9 cellular contexts compared by ENCODE assay signal in genomic region chr14:63725786-63726185, GRCh38. TPM values are rescaled to one million over a fixed set of nuclear protein-coding genes. Genes with fewer than 3 reads are reported as not detected.
DNase-seq lines count a peak whose midpoint lies in the region; ATAC-seq and TF ChIP-seq lines count a peak whose summit lies in the region.
"Had no signal": no experiment of that assay in that cellular context is flagged by ENCODE, and none has a peak within 500 bp of the region (broad histone marks: within the 10 kb centered on the region; RNA-seq: fewer than 3 reads in every experiment).

No MANE protein-coding gene starts in this region.

- no peak overlapping the region for H3K27ac ChIP-seq in MM.1S (ENCODE audit: low read length)

- H3K4me3 Mint-ChIP-seq in stimulated activated naive CD8-positive, alpha-beta T cell treated with anti-CD3 and anti-CD28 coated beads, Interleukin-15, Interleukin-2, amounts not matched to agents 100 ng/mL and 50 ng/mL, for 24 hours, result peak overlapping the region; percentile 99
- peak overlapping the region; percentile 99 for H3K4me3 Mint-ChIP-seq in activated naive CD8-positive, alpha-beta T cell treated with anti-CD3 and anti-CD28 coated beads, Interleukin-2, amount 10 ng/mL, durations not matched to agents 7 days and 5 days

- no peaks in the 10 kb centered on the region for H3K27me3 ChIP-seq in MM.1S (replicated peaks; ENCODE audit: insufficient read depth, low read length)

- H3K4me2 ChIP-seq in MM.1S (ENCODE audit: low read depth, low read length), result no peak overlapping the region

- POLR2A ChIA-PET in activated naive CD8-positive, alpha-beta T cell treated with anti-CD3 and anti-CD28 coated beads, Interleukin-2, amount 10 ng/mL, durations not matched to agents 7 days and 5 days (lab: Charles Lee), result interaction anchor here (1.0 to 1.5 kb wide), 3 partner anchors 12 to 84 kb away, joined by 4 to 6 read pairs (median 4); partner anchors contain the start of gene WDR89

- H3K79me2 ChIP-seq in MM.1S (ENCODE audit: low read length), result no peaks in the 10 kb centered on the region

- H3K27me3 Mint-ChIP-seq in stimulated activated naive CD8-positive, alpha-beta T cell treated with anti-CD3 and anti-CD28 coated beads, Interleukin-15, Interleukin-2, amounts not matched to agents 100 ng/mL and 50 ng/mL, for 24 hours, result no peaks in the 10 kb centered on the region
- peaks cover under 1% of the 10 kb centered on the region for H3K27me3 Mint-ChIP-seq in activated naive CD8-positive, alpha-beta T cell treated with anti-CD3 and anti-CD28 coated beads, Interleukin-2, amount 10 ng/mL, durations not matched to agents 7 days and 5 days

- no peak for DNase-seq in stimulated activated naive CD8-positive, alpha-beta T cell treated with anti-CD3 and anti-CD28 coated beads, Interleukin-15, Interleukin-2, amounts not matched to agents 100 U/mL and 50 U/mL, for 24 hours
- DNase-seq in activated naive CD8-positive, alpha-beta T cell treated with anti-CD3 and anti-CD28 coated beads, Interleukin-2, amount 10 ng/mL, durations not matched to agents 7 days and 5 days, result no peak
- peak; percentile 34 for DNase-seq in medulla oblongata (ENCODE audit: extremely low spot score)
- no peak for DNase-seq in NCI-H2107 treated with DMSO at 0.1 percent for 48 hours (lab: John Stamatoyannopoulos, UW; ENCODE audit: unreplicated experiment)
- DNase-seq in AG08395 (ENCODE audit: low spot score), result no peak
- no peak for DNase-seq in dedifferentiated amniotic fluid mesenchymal stem cell (ENCODE audit: extremely low spot score)
- no peak for DNase-seq in MM.1S
- DNase-seq: mucosa of descending colon had no signal

- no peaks in the 10 kb centered on the region for H3K9me3 Mint-ChIP-seq in stimulated activated naive CD8-positive, alpha-beta T cell treated with anti-CD3 and anti-CD28 coated beads, Interleukin-15, Interleukin-2, amounts not matched to agents 100 ng/mL and 50 ng/mL, for 24 hours
- H3K9me3 Mint-ChIP-seq in activated naive CD8-positive, alpha-beta T cell treated with anti-CD3 and anti-CD28 coated beads, Interleukin-2, amount 10 ng/mL, durations not matched to agents 7 days and 5 days, result no peaks in the 10 kb centered on the region

- H3K36me3 Mint-ChIP-seq in stimulated activated naive CD8-positive, alpha-beta T cell treated with anti-CD3 and anti-CD28 coated beads, Interleukin-15, Interleukin-2, amounts not matched to agents 100 ng/mL and 50 ng/mL, for 24 hours (ENCODE audit: low read depth), result peaks cover 13% of the 10 kb centered on the region
- peaks cover 11% of the 10 kb centered on the region for H3K36me3 Mint-ChIP-seq in activated naive CD8-positive, alpha-beta T cell treated with anti-CD3 and anti-CD28 coated beads, Interleukin-2, amount 10 ng/mL, durations not matched to agents 7 days and 5 days

- H3K9ac ChIP-seq in MM.1S (ENCODE audit: low read length), result no peak overlapping the region

- H4K20me1 ChIP-seq in MM.1S (ENCODE audit: insufficient read depth, low read length), result no peaks in the 10 kb centered on the region

- no peaks in the 10 kb centered on the region for H3K36me3 ChIP-seq in MM.1S (replicated peaks; ENCODE audit: insufficient read depth, low read length)

- no peak overlapping the region for H2AFZ ChIP-seq in MM.1S (ENCODE audit: low read length)

- peak overlapping the region; percentile 60 for H3K27ac Mint-ChIP-seq in stimulated activated naive CD8-positive, alpha-beta T cell treated with anti-CD3 and anti-CD28 coated beads, Interleukin-15, Interleukin-2, amounts not matched to agents 100 ng/mL and 50 ng/mL, for 24 hours
- H3K27ac Mint-ChIP-seq in activated naive CD8-positive, alpha-beta T cell treated with anti-CD3 and anti-CD28 coated beads, Interleukin-2, amount 10 ng/mL, durations not matched to agents 7 days and 5 days, result peak overlapping the region; percentile 45

- TF ChIP-seq CTCF in MM.1S (IDR thresholded peaks at IDR 0.05; ENCODE audit: low read length), result no peak

- H3K4me1 ChIP-seq in MM.1S (ENCODE audit: low read length), result no peaks in the 10 kb centered on the region

- no peaks in the 10 kb centered on the region for H3K9me2 ChIP-seq in MM.1S (replicated peaks; ENCODE audit: insufficient read depth, low read length)

- no peaks in the 10 kb centered on the region for H3K9me3 ChIP-seq in MM.1S (replicated peaks; ENCODE audit: insufficient read depth, low read length)
- H3K9me3 ChIP-seq: mucosa of descending colon had no signal

- no peak overlapping the region for H3K4me3 ChIP-seq in MM.1S (ENCODE audit: low read length)

- ATAC-seq in stimulated activated naive CD8-positive, alpha-beta T cell treated with anti-CD3 and anti-CD28 coated beads, Interleukin-15, Interleukin-2, amounts not matched to agents 100 U/mL and 50 U/mL, for 24 hours, result no peak
- no peak for ATAC-seq in activated naive CD8-positive, alpha-beta T cell treated with anti-CD3 and anti-CD28 coated beads, Interleukin-2, amount 10 ng/mL, durations not matched to agents 7 days and 5 days (ENCODE audit: low read depth)

- peaks cover 40% of the 10 kb centered on the region for H3K4me1 Mint-ChIP-seq in stimulated activated naive CD8-positive, alpha-beta T cell treated with anti-CD3 and anti-CD28 coated beads, Interleukin-15, Interleukin-2, amounts not matched to agents 100 ng/mL and 50 ng/mL, for 24 hours (ENCODE audit: low read depth)
- H3K4me1 Mint-ChIP-seq in activated naive CD8-positive, alpha-beta T cell treated with anti-CD3 and anti-CD28 coated beads, Interleukin-2, amount 10 ng/mL, durations not matched to agents 7 days and 5 days, result peaks cover 25% of the 10 kb centered on the region

- H3F3A ChIP-seq in MM.1S (ENCODE audit: insufficient read depth, low read length), result peaks cover 4% of the 10 kb centered on the region; the same call in 1 of the 2 replicates

RNA-seq across cellular contexts. Expression of gene SGPP1, which starts 2.1 kb away (rescaled TPM):
- 10 to 100 TPM; 14.7 to 15.7 TPM for total RNA-seq in activated naive CD8-positive, alpha-beta T cell treated with anti-CD3 and anti-CD28 coated beads, Interleukin-2, amount 10 ng/mL, durations not matched to agents 7 days and 5 days
